ENCODE assay signal across 1 cellular context in genomic region chr12:103956515-103957027, GRCh38.
TF ChIP-seq lines count a peak whose summit lies in the region.

No MANE protein-coding gene starts in this region.

TF ChIP-seq in H1, 55 proteins besides CTCF, POLR2A, EP300 and RAD21 (continued from another document):
- TF ChIP-seq MAX (IDR thresholded peaks at IDR 0.05) (peak; percentile 59; the same call in 1 of the 2 replicates), NANOG (IDR thresholded peaks at IDR 0.05; ENCODE audit: insufficient read depth, low read depth, low read length, poor library complexity, severe bottlenecking) (no peak), GABPA (IDR thresholded peaks at IDR 0.05; ENCODE audit: borderline replicate concordance, insufficient read depth, low read length) (no peak)
